25 cellular contexts compared by ENCODE assay signal in the genomic region with DNA sequence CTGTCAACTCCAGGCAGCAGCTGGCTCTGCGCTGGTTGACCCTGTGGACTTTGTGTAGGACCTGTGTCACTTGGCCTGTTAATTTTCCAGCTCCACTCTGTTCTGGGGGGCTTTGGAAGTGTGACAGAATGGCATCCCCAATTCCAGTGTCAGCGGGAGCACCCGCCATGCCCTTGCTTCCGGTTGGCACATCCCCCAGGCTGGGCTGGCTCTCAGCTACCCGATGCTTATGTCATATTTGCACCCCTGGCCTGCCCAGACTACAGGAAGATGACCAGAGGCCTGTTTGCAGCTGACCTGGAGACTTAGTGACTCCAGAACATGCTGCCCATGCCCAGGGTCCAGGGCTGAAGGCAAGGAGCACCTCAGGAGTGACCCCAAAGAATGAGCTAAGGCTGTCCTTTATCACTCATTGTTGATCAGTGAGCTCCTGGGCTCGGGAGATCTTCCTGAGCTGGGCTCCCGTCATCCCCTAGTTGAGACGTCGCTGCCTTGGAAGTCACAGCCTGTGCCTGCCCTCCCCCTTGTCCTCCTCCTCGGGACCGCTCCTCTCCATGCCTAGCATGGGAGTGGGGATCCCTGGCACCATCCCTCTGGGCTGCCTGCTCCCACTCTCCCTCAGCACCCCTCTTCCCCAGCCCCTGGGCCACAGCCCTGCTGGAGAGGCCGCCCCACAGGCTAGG.
DNase-seq lines count a peak whose midpoint lies in the region; ATAC-seq and TF ChIP-seq lines count a peak whose summit lies in the region.
"Had no signal": no experiment of that assay in that cellular context is flagged by ENCODE, and none has a peak within 500 bp of the region (broad histone marks: within the 10 kb centered on the region; RNA-seq: fewer than 3 reads in every experiment).

No MANE protein-coding gene starts in this region.

- no peak overlapping the region for H3K27ac Mint-ChIP-seq in activated naive CD8-positive, alpha-beta T cell treated with anti-CD3 and anti-CD28 coated beads, Interleukin-2, amount 10 ng/mL, durations not matched to agents 7 days and 5 days
- H3K27ac Mint-ChIP-seq in activated naive CD8-positive, alpha-beta T cell treated with anti-CD3 and anti-CD28 coated beads, Interleukin-2, amount 50 U/mL, for 24 hours, result no peak overlapping the region
- H3K27ac Mint-ChIP-seq in type B pancreatic cell (no peak overlapping the region), progenitor cell of endocrine pancreas (no peak overlapping the region)
- H3K27ac Mint-ChIP-seq in activated T-helper 2 cell treated with anti-CD3 and anti-CD28 coated beads, Interferon-gamma antibody, Interleukin-2, Interleukin-4, amounts not matched to agents 10 μg/mL and 5 μg/mL and 100 μg/mL, durations not matched to agents 14 hours and 24 hours and 36 hours, result no peak overlapping the region
- H3K27ac Mint-ChIP-seq: activated CD4-positive, alpha-beta T cell treated with anti-CD3 and anti-CD28 coated beads for 36 hours; activated naive CD8-positive, alpha-beta T cell treated with anti-CD3 and anti-CD28 coated beads for 36 hours; activated T-helper 1 cell treated with anti-CD3 and anti-CD28 coated beads, Interleukin-12 subunit alpha, Interleukin-12 subunit beta, Interleukin-2, Interleukin-4 antibody, amounts not matched to agents 30 ng/mL and 10 ng/mL and 1 ng/mL, durations not matched to agents 14 hours and 24 hours and 36 hours; effector memory CD8-positive, alpha-beta T cell; stimulated activated memory B cell treated with anti-CD40 and anti-IgM and Interleukin-4, amounts not matched to agents 10 μg/mL and 1 μg/mL and 100 μg/mL, for 72 hours had no signal

- peak overlapping the region; percentile 37 for H3K18ac ChIP-seq in neuronal stem cell (ENCODE audit: low read length)

- POLR2A ChIA-PET in activated naive CD8-positive, alpha-beta T cell treated with anti-CD3 and anti-CD28 coated beads, Interleukin-2, amount 10 ng/mL, durations not matched to agents 7 days and 5 days (lab: Charles Lee), result no interaction called here

- peak overlapping the region; percentile 24 for H2AK5ac ChIP-seq in neuronal stem cell (ENCODE audit: low read depth, low read length)

- peak overlapping the region; percentile 22 for H2BK15ac ChIP-seq in neuronal stem cell (ENCODE audit: low read length)

- no peak overlapping the region for H3K9ac ChIP-seq in neuronal stem cell (ENCODE audit: low read depth, low read length, poor library complexity)

- H3K27me3 ChIP-seq in neuronal stem cell (ENCODE audit: control insufficient read depth in 3 of 3, insufficient read depth in 3 of 3, low read depth in 1 of 3, low read length in 3 of 3), result peaks cover 0 to 4% (median 0%) of the 10 kb centered on the region in 3 experiments
- H3K27me3 ChIP-seq: BE2C, body of pancreas had no signal

- intact Hi-C loops in activated T-helper 2 cell treated with anti-CD3 and anti-CD28 coated beads, Interferon-gamma antibody, Interleukin-2, Interleukin-4, amounts not matched to agents 10 μg/mL and 5 μg/mL and 100 μg/mL, durations not matched to agents 14 hours and 24 hours and 36 hours (cut with micrococcal nuclease), result no loop called here

- H3K4me2 ChIP-seq in neuronal stem cell (ENCODE audit: insufficient read depth, low read length, poor library complexity, severe bottlenecking), result no peak overlapping the region

- no peaks in the 10 kb centered on the region for H3K4me1 Mint-ChIP-seq in activated naive CD8-positive, alpha-beta T cell treated with anti-CD3 and anti-CD28 coated beads, Interleukin-2, amount 10 ng/mL, durations not matched to agents 7 days and 5 days
- no peaks in the 10 kb centered on the region for H3K4me1 Mint-ChIP-seq in activated naive CD8-positive, alpha-beta T cell treated with anti-CD3 and anti-CD28 coated beads, Interleukin-2, amount 50 U/mL, for 24 hours
- H3K4me1 Mint-ChIP-seq in type B pancreatic cell (ENCODE audit: unreplicated experiment) (peaks cover 21% of the 10 kb centered on the region), progenitor cell of endocrine pancreas (ENCODE audit: low read depth) (peaks cover 4% of the 10 kb centered on the region)
- no peaks in the 10 kb centered on the region for H3K4me1 Mint-ChIP-seq in activated T-helper 2 cell treated with anti-CD3 and anti-CD28 coated beads, Interferon-gamma antibody, Interleukin-2, Interleukin-4, amounts not matched to agents 10 μg/mL and 5 μg/mL and 100 μg/mL, durations not matched to agents 14 hours and 24 hours and 36 hours (ENCODE audit: low read depth)
- H3K4me1 Mint-ChIP-seq: activated CD4-positive, alpha-beta T cell treated with anti-CD3 and anti-CD28 coated beads for 36 hours; activated naive CD8-positive, alpha-beta T cell treated with anti-CD3 and anti-CD28 coated beads for 36 hours; stimulated activated memory B cell treated with anti-CD40 and anti-IgM and Interleukin-4, amounts not matched to agents 10 μg/mL and 1 μg/mL and 100 μg/mL, for 72 hours had no signal

- peak; percentile 13 for DNase-seq in activated naive CD8-positive, alpha-beta T cell treated with anti-CD3 and anti-CD28 coated beads, Interleukin-2, amount 10 ng/mL, durations not matched to agents 7 days and 5 days
- no peak for DNase-seq in activated naive CD8-positive, alpha-beta T cell treated with anti-CD3 and anti-CD28 coated beads, Interleukin-2, amount 50 U/mL, for 24 hours
- peak; percentile 41 for DNase-seq in coronary artery (ENCODE audit: low spot score)
- no peak for DNase-seq in neuronal stem cell (ENCODE audit: low spot score)
- peak; percentile 61 for DNase-seq in type B pancreatic cell (ENCODE audit: extremely low spot score, unreplicated experiment)
- DNase-seq in progenitor cell of endocrine pancreas (ENCODE audit: low spot score, unreplicated experiment), result no peak
- DNase-seq in NCI-H1694 (lab: John Stamatoyannopoulos, UW), result no peak
- no peak for DNase-seq in activated T-helper 2 cell treated with anti-CD3 and anti-CD28 coated beads, Interferon-gamma antibody, Interleukin-2, Interleukin-4, amounts not matched to agents 10 μg/mL and 5 μg/mL and 100 μg/mL, durations not matched to agents 14 hours and 24 hours and 36 hours (ENCODE audit: low spot score)
- DNase-seq: activated CD4-positive, alpha-beta T cell treated with anti-CD3 and anti-CD28 coated beads for 36 hours; activated naive CD8-positive, alpha-beta T cell treated with anti-CD3 and anti-CD28 coated beads for 36 hours; BE2C; DND-41; effector memory CD8-positive, alpha-beta T cell; Kasumi-1; NCI-H187; NCI-H526 treated with DMSO at 0.1 percent for 48 hours; stimulated activated CD4-positive, alpha-beta T cell treated with anti-CD3 and anti-CD28 coated beads, Interleukin-2, amount 100 ng/mL, for 48 hours had no signal

- no peak for ATAC-seq in activated naive CD8-positive, alpha-beta T cell treated with anti-CD3 and anti-CD28 coated beads, Interleukin-2, amount 10 ng/mL, durations not matched to agents 7 days and 5 days (ENCODE audit: low read depth)
- no peak for ATAC-seq in activated naive CD8-positive, alpha-beta T cell treated with anti-CD3 and anti-CD28 coated beads, Interleukin-2, amount 50 U/mL, for 24 hours
- ATAC-seq: activated CD4-positive, alpha-beta T cell treated with anti-CD3 and anti-CD28 coated beads for 36 hours; body of pancreas; effector memory CD8-positive, alpha-beta T cell; stimulated activated memory B cell treated with anti-CD40 and anti-IgM and Interleukin-4, amounts not matched to agents 10 μg/mL and 1 μg/mL and 100 μg/mL, for 72 hours had no signal

- no peak overlapping the region for H2BK120ac ChIP-seq in neuronal stem cell (ENCODE audit: low read depth, low read length)

- H3K4me1 ChIP-seq in neuronal stem cell (ENCODE audit: control insufficient read depth in 2 of 2, insufficient read depth in 1 of 2, low read depth in 1 of 2, low read length in 2 of 2), result peaks cover 0 to 7% of the 10 kb centered on the region in 2 donors
- H3K4me1 ChIP-seq: body of pancreas, Caco-2, esophagus muscularis mucosa, HAP-1 had no signal

- H4K8ac ChIP-seq in neuronal stem cell (ENCODE audit: low read depth, low read length), result no peak overlapping the region

- H2AFZ ChIP-seq in neuronal stem cell (ENCODE audit: low read length), result no peak overlapping the region

- H3K36me3 ChIP-seq in neuronal stem cell (replicated peaks in 1 of 2; ENCODE audit: control insufficient read depth in 2 of 2, insufficient read depth in 2 of 2, low read length in 2 of 2), result peaks cover 0 to 3% of the 10 kb centered on the region in 2 donors
- H3K36me3 ChIP-seq: esophagus muscularis mucosa, HAP-1, neutrophil had no signal

- no peak overlapping the region for H3K4me3 Mint-ChIP-seq in activated naive CD8-positive, alpha-beta T cell treated with anti-CD3 and anti-CD28 coated beads, Interleukin-2, amount 10 ng/mL, durations not matched to agents 7 days and 5 days
- no peak overlapping the region for H3K4me3 Mint-ChIP-seq in activated naive CD8-positive, alpha-beta T cell treated with anti-CD3 and anti-CD28 coated beads, Interleukin-2, amount 50 U/mL, for 24 hours
- no peak overlapping the region for H3K4me3 Mint-ChIP-seq in type B pancreatic cell
- H3K4me3 Mint-ChIP-seq in progenitor cell of endocrine pancreas (ENCODE audit: low read depth), result no peak overlapping the region
- no peak overlapping the region for H3K4me3 Mint-ChIP-seq in activated T-helper 2 cell treated with anti-CD3 and anti-CD28 coated beads, Interferon-gamma antibody, Interleukin-2, Interleukin-4, amounts not matched to agents 10 μg/mL and 5 μg/mL and 100 μg/mL, durations not matched to agents 14 hours and 24 hours and 36 hours (ENCODE audit: low read depth)
- H3K4me3 Mint-ChIP-seq: activated CD4-positive, alpha-beta T cell treated with anti-CD3 and anti-CD28 coated beads for 36 hours; activated naive CD8-positive, alpha-beta T cell treated with anti-CD3 and anti-CD28 coated beads for 36 hours; activated T-helper 1 cell treated with anti-CD3 and anti-CD28 coated beads, Interleukin-12 subunit alpha, Interleukin-12 subunit beta, Interleukin-2, Interleukin-4 antibody, amounts not matched to agents 30 ng/mL and 10 ng/mL and 1 ng/mL, durations not matched to agents 14 hours and 24 hours and 36 hours; effector memory CD8-positive, alpha-beta T cell; stimulated activated memory B cell treated with anti-CD40 and anti-IgM and Interleukin-4, amounts not matched to agents 10 μg/mL and 1 μg/mL and 100 μg/mL, for 72 hours had no signal

- H3K4ac ChIP-seq in neuronal stem cell (ENCODE audit: low read length), result no peak overlapping the region

- H3K79me1 ChIP-seq in neuronal stem cell (ENCODE audit: low read depth, low read length), result no peaks in the 10 kb centered on the region

- H3K27ac ChIP-seq in coronary artery (no peak overlapping the region), neuronal stem cell (replicated peaks; ENCODE audit: low read length) (no peak overlapping the region)
- H3K27ac ChIP-seq: body of pancreas, esophagus muscularis mucosa, HL-60, neutrophil had no signal

- H3K23ac ChIP-seq in neuronal stem cell (ENCODE audit: low read depth, low read length, poor library complexity), result no peak overlapping the region

- H3K36me3 Mint-ChIP-seq in activated naive CD8-positive, alpha-beta T cell treated with anti-CD3 and anti-CD28 coated beads, Interleukin-2, amount 10 ng/mL, durations not matched to agents 7 days and 5 days, result no peaks in the 10 kb centered on the region
- no peaks in the 10 kb centered on the region for H3K36me3 Mint-ChIP-seq in activated naive CD8-positive, alpha-beta T cell treated with anti-CD3 and anti-CD28 coated beads, Interleukin-2, amount 50 U/mL, for 24 hours (ENCODE audit: low read depth)
- H3K36me3 Mint-ChIP-seq in type B pancreatic cell, result no peaks in the 10 kb centered on the region
- H3K36me3 Mint-ChIP-seq in progenitor cell of endocrine pancreas (ENCODE audit: insufficient read depth), result peaks cover 4% of the 10 kb centered on the region
- H3K36me3 Mint-ChIP-seq in activated T-helper 2 cell treated with anti-CD3 and anti-CD28 coated beads, Interferon-gamma antibody, Interleukin-2, Interleukin-4, amounts not matched to agents 10 μg/mL and 5 μg/mL and 100 μg/mL, durations not matched to agents 14 hours and 24 hours and 36 hours (ENCODE audit: low read depth), result no peaks in the 10 kb centered on the region
- H3K36me3 Mint-ChIP-seq: activated naive CD8-positive, alpha-beta T cell treated with anti-CD3 and anti-CD28 coated beads for 36 hours; stimulated activated memory B cell treated with anti-CD40 and anti-IgM and Interleukin-4, amounts not matched to agents 10 μg/mL and 1 μg/mL and 100 μg/mL, for 72 hours had no signal

- H2BK12ac ChIP-seq in neuronal stem cell (ENCODE audit: low read length), result peak overlapping the region; percentile 58

- no peak overlapping the region for H3K14ac ChIP-seq in neuronal stem cell (ENCODE audit: low read length)

- peaks cover 0 to 5% of the 10 kb centered on the region in 2 donors for H3K9me3 ChIP-seq in neuronal stem cell (replicated peaks in 1 of 2; ENCODE audit: control insufficient read depth in 2 of 2, insufficient read depth in 1 of 2, low read depth in 1 of 2, low read length in 2 of 2)
- H3K9me3 ChIP-seq: BE2C, body of pancreas, Caco-2, esophagus muscularis mucosa, HAP-1, neutrophil had no signal

- no peak overlapping the region for H4K91ac ChIP-seq in neuronal stem cell (ENCODE audit: low read depth, low read length, poor library complexity)

- H3K4me3 ChIP-seq in coronary artery, result no peak overlapping the region
- H3K4me3 ChIP-seq in neuronal stem cell (ENCODE audit: low read length in 2 of 2), result no peak overlapping the region
- H3K4me3 ChIP-seq: body of pancreas, esophagus muscularis mucosa, HAP-1 had no signal

- no peak overlapping the region for H2BK5ac ChIP-seq in neuronal stem cell (ENCODE audit: low read length)

- no peaks in the 10 kb centered on the region for H3K9me3 Mint-ChIP-seq in activated naive CD8-positive, alpha-beta T cell treated with anti-CD3 and anti-CD28 coated beads, Interleukin-2, amount 10 ng/mL, durations not matched to agents 7 days and 5 days
- no peaks in the 10 kb centered on the region for H3K9me3 Mint-ChIP-seq in activated naive CD8-positive, alpha-beta T cell treated with anti-CD3 and anti-CD28 coated beads, Interleukin-2, amount 50 U/mL, for 24 hours
- H3K9me3 Mint-ChIP-seq in type B pancreatic cell (no peaks in the 10 kb centered on the region), progenitor cell of endocrine pancreas (ENCODE audit: low read depth) (no peaks in the 10 kb centered on the region)
- no peaks in the 10 kb centered on the region for H3K9me3 Mint-ChIP-seq in activated T-helper 2 cell treated with anti-CD3 and anti-CD28 coated beads, Interferon-gamma antibody, Interleukin-2, Interleukin-4, amounts not matched to agents 10 μg/mL and 5 μg/mL and 100 μg/mL, durations not matched to agents 14 hours and 24 hours and 36 hours
- H3K9me3 Mint-ChIP-seq: activated naive CD8-positive, alpha-beta T cell treated with anti-CD3 and anti-CD28 coated beads for 36 hours; activated T-helper 1 cell treated with anti-CD3 and anti-CD28 coated beads, Interleukin-12 subunit alpha, Interleukin-12 subunit beta, Interleukin-2, Interleukin-4 antibody, amounts not matched to agents 30 ng/mL and 10 ng/mL and 1 ng/mL, durations not matched to agents 14 hours and 24 hours and 36 hours; effector memory CD8-positive, alpha-beta T cell had no signal

- no peak for TF ChIP-seq CTCF in coronary artery (IDR thresholded peaks at IDR 0.05)
- TF ChIP-seq CTCF in type B pancreatic cell (conservative IDR thresholded peaks at IDR 0.05), result no peak
- TF ChIP-seq CTCF in progenitor cell of endocrine pancreas (IDR thresholded peaks at IDR 0.05; ENCODE audit: unreplicated experiment), result no peak

- peaks cover 6% of the 10 kb centered on the region for H3K27me3 Mint-ChIP-seq in activated naive CD8-positive, alpha-beta T cell treated with anti-CD3 and anti-CD28 coated beads, Interleukin-2, amount 10 ng/mL, durations not matched to agents 7 days and 5 days
- H3K27me3 Mint-ChIP-seq in activated naive CD8-positive, alpha-beta T cell treated with anti-CD3 and anti-CD28 coated beads, Interleukin-2, amount 50 U/mL, for 24 hours, result peaks cover 1% of the 10 kb centered on the region
- H3K27me3 Mint-ChIP-seq in type B pancreatic cell (peaks cover 9% of the 10 kb centered on the region), progenitor cell of endocrine pancreas (no peaks in the 10 kb centered on the region)
- no peaks in the 10 kb centered on the region for H3K27me3 Mint-ChIP-seq in activated T-helper 2 cell treated with anti-CD3 and anti-CD28 coated beads, Interferon-gamma antibody, Interleukin-2, Interleukin-4, amounts not matched to agents 10 μg/mL and 5 μg/mL and 100 μg/mL, durations not matched to agents 14 hours and 24 hours and 36 hours (ENCODE audit: low read depth)

- no CpG with 5 or more reads among the region's 12 CpGs for WGBS in neuronal stem cell (ENCODE audit: extremely low coverage in 2 of 2, insufficient read length in 2 of 2, insufficient replicate concordance in 1 of 2), 2 donors

Comparison
In these comparisons a context has a peak if more than half of its experiments do, and no peak if none do; other contexts are left out.
1. DNase-seq: peak in activated naive CD8-positive, alpha-beta T cell treated with anti-CD3 and anti-CD28 coated beads, Interleukin-2, amount 10 ng/mL, durations not matched to agents 7 days and 5 days (single experiment), coronary artery (single experiment) and type B pancreatic cell (single experiment); none in activated naive CD8-positive, alpha-beta T cell treated with anti-CD3 and anti-CD28 coated beads, Interleukin-2, amount 50 U/mL, for 24 hours (single experiment), neuronal stem cell (single experiment), progenitor cell of endocrine pancreas (single experiment), NCI-H1694 (single experiment) and activated T-helper 2 cell treated with anti-CD3 and anti-CD28 coated beads, Interferon-gamma antibody, Interleukin-2, Interleukin-4, amounts not matched to agents 10 μg/mL and 5 μg/mL and 100 μg/mL, durations not matched to agents 14 hours and 24 hours and 36 hours (single experiment).